26 cellular contexts compared by ENCODE assay signal in the genomic region with DNA sequence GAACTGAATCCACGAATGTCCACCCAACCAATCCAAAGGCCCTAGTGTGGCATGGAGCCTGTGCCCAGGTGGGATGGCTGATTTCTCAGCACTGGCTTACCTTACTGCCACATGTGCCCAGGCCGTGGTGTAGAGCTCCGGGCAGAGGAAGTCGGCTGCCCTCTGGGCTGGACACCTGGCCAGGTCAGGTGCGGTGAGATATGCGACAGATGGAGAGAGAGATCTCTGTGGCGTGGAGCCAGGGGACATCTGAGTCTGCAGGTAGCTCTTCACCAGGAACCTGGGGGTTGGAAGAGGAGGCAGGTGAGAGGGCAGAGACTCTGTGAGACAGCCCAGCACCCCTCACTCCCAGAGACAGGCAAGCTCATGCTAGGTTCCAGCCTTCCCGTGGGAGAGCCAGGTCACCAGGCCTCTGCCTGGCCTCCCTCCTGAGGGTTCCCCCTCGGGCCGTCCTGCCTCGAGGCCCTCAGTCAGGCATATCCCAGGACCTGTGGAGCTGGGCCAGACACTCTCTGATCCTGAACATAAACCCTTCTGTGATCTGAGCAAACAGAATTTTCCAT. TPM values are rescaled to one million over a fixed set of nuclear protein-coding genes. Genes with fewer than 3 reads are reported as not detected.
DNase-seq lines count a peak whose midpoint lies in the region; ATAC-seq, FAIRE-seq and TF ChIP-seq lines count a peak whose summit lies in the region.
"Had no signal": no experiment of that assay in that cellular context is flagged by ENCODE, and none has a peak within 500 bp of the region (broad histone marks: within the 10 kb centered on the region; RNA-seq: fewer than 3 reads in every experiment).

No MANE protein-coding gene starts in this region.

- intact Hi-C loops in cardiac septum (cut with DNase I) (no loop called here), kidney (cut with DNase I) (no loop called here), lower leg skin (cut with DNase I; ENCODE audit: low total_unique reads) (no loop called here)

- TF ChIP-seq CTCF in right atrium auricular region (IDR thresholded peaks at IDR 0.05) (no peak), kidney (IDR thresholded peaks at IDR 0.05; ENCODE audit: borderline replicate concordance, extremely low read depth, insufficient read depth) (no peak), lower leg skin (IDR thresholded peaks at IDR 0.05) (no peak)

- H3K4me1 ChIP-seq in right atrium auricular region, result peaks cover 0 to 11% of the 10 kb centered on the region in 2 donors
- H3K4me1 ChIP-seq in kidney (ENCODE audit: control insufficient read depth in 1 of 2, insufficient read depth in 1 of 2, low read depth in 1 of 2, low read length in 2 of 2), result peaks cover 40 to 56% of the 10 kb centered on the region in 2 donors
- H3K4me1 ChIP-seq: BE2C had no signal

- H3K27ac ChIP-seq in right atrium auricular region (no peak overlapping the region), kidney (ENCODE audit: low read depth in 2 of 2, low read length in 2 of 2) (peak overlapping the region; percentile 75 to 82)
- H3K27ac ChIP-seq: 22Rv1, SJSA1 had no signal

- H3K36me3 ChIP-seq in right atrium auricular region (peaks cover 69% of the 10 kb centered on the region), kidney (ENCODE audit: control insufficient read depth in 1 of 2, insufficient read depth in 2 of 2, low read length in 2 of 2) (peaks cover 2 to 32% of the 10 kb centered on the region in 2 donors)
- H3K36me3 ChIP-seq: BE2C, SJSA1 had no signal

- FAIRE-seq in kidney (lab: Jason Lieb, UNC), result no peak
- FAIRE-seq: GM12891, K562 had no signal

- CTCF ChIA-PET in T-cell (lab: Charles Lee), result no interaction called here

- H3K27ac Mint-ChIP-seq in T-cell, result no peak overlapping the region

- H3K9ac ChIP-seq in kidney (ENCODE audit: low read length in 2 of 2), result no peak overlapping the region

- no peak overlapping the region for H3K4me3 Mint-ChIP-seq in T-cell
- H3K4me3 Mint-ChIP-seq: CD14-positive monocyte; CD8-positive, alpha-beta memory T cell had no signal

- TF ChIP-seq POLR2A in lower leg skin (IDR thresholded peaks at IDR 0.05) (no peak), erythroblast (IDR thresholded peaks at IDR 0.05; ENCODE audit: low read length) (no peak)

- no peak for ATAC-seq in T-cell (replicated peaks in 1 of 4)
- ATAC-seq in HG02852 (IDR thresholded peaks at IDR 0.05; ENCODE audit: unreplicated experiment), result no peak
- ATAC-seq: K562 had no signal

- H3K4me3 ChIP-seq in right atrium auricular region, result no peak overlapping the region
- H3K4me3 ChIP-seq in kidney (ENCODE audit: low read length in 2 of 2), result no peak overlapping the region
- no peak overlapping the region for H3K4me3 ChIP-seq in lower leg skin (ENCODE audit: low read depth, poor library complexity, severe bottlenecking)
- H3K4me3 ChIP-seq: K562, SJSA1 had no signal

- no peaks in the 10 kb centered on the region for H3K27me3 Mint-ChIP-seq in T-cell
- H3K27me3 Mint-ChIP-seq: CD8-positive, alpha-beta memory T cell had no signal

- 84 to 87% methylated on average over 9 to 11 of the region's 11 CpGs for WGBS in lower leg skin, 2 donors

- no peaks in the 10 kb centered on the region for H3K36me3 Mint-ChIP-seq in T-cell
- H3K36me3 Mint-ChIP-seq: CD8-positive, alpha-beta memory T cell had no signal

- H3K9me3 Mint-ChIP-seq in T-cell, result no peaks in the 10 kb centered on the region
- H3K9me3 Mint-ChIP-seq: CD8-positive, alpha-beta memory T cell had no signal

- DNase-seq in right atrium auricular region (ENCODE audit: low spot score) (peak; percentile 52), cardiac septum (ENCODE audit: low spot score) (no peak), kidney (no peak), lower leg skin (ENCODE audit: low spot score in 2 of 2) (peak; percentile 10 to 78), T-cell (no peak), erythroblast (lab: John Stamatoyannopoulos, UW) (no peak), MV-4-11 (lab: John Stamatoyannopoulos, UW) (no peak)
- DNase-seq: BE2C; CD8-positive, alpha-beta memory T cell; DMS 273 treated with DMSO at 0.1 percent for 48 hours; DMS79; EL; GF-D8; GOT3; Kasumi-1; NCI-H2029; NCI-H446 treated with DMSO at 0.1 percent for 48 hours; NCI-H526; Right ventricle myocardium superior; RPMI8226 had no signal

- H3K9me3 ChIP-seq in right atrium auricular region, result no peaks in the 10 kb centered on the region
- no peaks in the 10 kb centered on the region for H3K9me3 ChIP-seq in kidney (ENCODE audit: control insufficient read depth in 1 of 2, low read length in 2 of 2)
- H3K9me3 ChIP-seq: BE2C, SJSA1 had no signal

- POLR2A ChIA-PET in T-cell (lab: Charles Lee), result no interaction called here

- no peaks in the 10 kb centered on the region for H3K4me1 Mint-ChIP-seq in T-cell
- H3K4me1 Mint-ChIP-seq: CD8-positive, alpha-beta memory T cell had no signal

- no peaks in the 10 kb centered on the region for H3K27me3 ChIP-seq in right atrium auricular region
- H3K27me3 ChIP-seq: BE2C, SJSA1 had no signal

RNA-seq across cellular contexts. Expression of a gene that starts 12.6 kb away (rescaled TPM):
- total RNA-seq in right atrium auricular region, result 10 to 100 TPM; 11.5 to 30.2 TPM
- 31.2 TPM for total RNA-seq in cardiac septum
- 18.6 TPM for total RNA-seq in kidney
- polyA plus RNA-seq in kidney (ENCODE audit: insufficient read depth, low read depth, low replicate concordance), result 85.5 TPM
- total RNA-seq in lower leg skin, result 1 to 10 TPM; 2.6 to 6.6 (median 4.5) TPM
- under 1 TPM in 1 of 5 donors, not detected in 4; 0.23 TPM for total RNA-seq in T-cell
- total RNA-seq: CD8-positive, alpha-beta memory T cell; K562 had no signal
- polyA plus RNA-seq: CD8-positive, alpha-beta memory T cell had no signal

RNA-seq across cellular contexts. Expression of a gene that starts 32.5 kb away (rescaled TPM):
- 10 to 100 TPM in 1 of 2 donors, 1 to 10 TPM in 1; 9.5 to 10.6 TPM for total RNA-seq in right atrium auricular region
- total RNA-seq in cardiac septum, result 7.5 TPM
- 19.0 TPM for total RNA-seq in kidney
- 24.5 TPM for polyA plus RNA-seq in kidney (ENCODE audit: insufficient read depth, low read depth, low replicate concordance)
- 10 to 100 TPM in 3 of 4 donors, 1 to 10 TPM in 1; 9.4 to 14.8 (median 11.6) TPM for total RNA-seq in lower leg skin
- total RNA-seq in T-cell, result 1 to 10 TPM; 6.6 to 9.4 (median 7.8) TPM

RNA-seq across cellular contexts. Expression of a gene that starts 52.8 kb away (rescaled TPM):
- total RNA-seq in right atrium auricular region (10 to 100 TPM; 76.5 to 80.7 TPM), cardiac septum (29.9 TPM), kidney (180 TPM), lower leg skin (10 to 100 TPM in 3 of 4 donors, 1 to 10 TPM in 1; 9.2 to 52.5 (median 16.9) TPM), T-cell (under 1 TPM in 1 of 5 donors, not detected in 4; 0.09 TPM)
- polyA plus RNA-seq in kidney (ENCODE audit: insufficient read depth, low read depth, low replicate concordance), result 52.5 TPM
- total RNA-seq: CD8-positive, alpha-beta memory T cell; SJSA1 had no signal
- polyA plus RNA-seq: CD14-positive monocyte; CD8-positive, alpha-beta memory T cell; K562 had no signal

Comparison
In these comparisons a context has a peak if more than half of its experiments do, and no peak if none do; other contexts are left out.
1. DNase-seq: peak in right atrium auricular region (single experiment) and lower leg skin (2 of 2); none in cardiac septum (single experiment), kidney (single experiment), T-cell (0 of 34), erythroblast (0 of 2) and MV-4-11 (single experiment).
2. H3K27ac ChIP-seq: peak in kidney (2 of 2); none in right atrium auricular region (0 of 2).
3. RNA of a gene that starts 52.8 kb away (total RNA-seq): 180 TPM in kidney (single experiment), 76.5 to 80.7 TPM in right atrium auricular region, 29.9 TPM in cardiac septum (single experiment) and 9.2 to 52.5 TPM in lower leg skin; 0.09 TPM in T-cell; every median in the first group is over 4 times any median in the second.